Comparison of ENCODE assay signal across 2 cellular contexts in genomic region chr16:30926937-30927788, GRCh38.
TF ChIP-seq lines count a peak whose summit lies in the region.

No MANE protein-coding gene starts in this region.

TF ChIP-seq in HEK293, 187 proteins besides CTCF, POLR2A, EP300 and RAD21:
- no peak for TF ChIP-seq ZNF654 (tag by site-specific recombination; IDR thresholded peaks at IDR 0.05; ENCODE audit: low read depth)
- TF ChIP-seq ZNF37A (tag by site-specific recombination; IDR thresholded peaks at IDR 0.05), result no peak
- TF ChIP-seq IKZF3 (tag by site-specific recombination; IDR thresholded peaks at IDR 0.05), result peak; percentile 22; the same call in 1 of the 2 replicates
- TF ChIP-seq ZBTB8A (tag by site-specific recombination; IDR thresholded peaks at IDR 0.05), result 0 out of 2 replicates have a peak, but pooled peaks have one; percentile 12
- no peak for TF ChIP-seq ZNF266 (tag by site-specific recombination; IDR thresholded peaks at IDR 0.05; ENCODE audit: low read depth)
- TF ChIP-seq ZNF324 (tag by site-specific recombination; IDR thresholded peaks at IDR 0.05), result no peak
- TF ChIP-seq, protein P1, sequence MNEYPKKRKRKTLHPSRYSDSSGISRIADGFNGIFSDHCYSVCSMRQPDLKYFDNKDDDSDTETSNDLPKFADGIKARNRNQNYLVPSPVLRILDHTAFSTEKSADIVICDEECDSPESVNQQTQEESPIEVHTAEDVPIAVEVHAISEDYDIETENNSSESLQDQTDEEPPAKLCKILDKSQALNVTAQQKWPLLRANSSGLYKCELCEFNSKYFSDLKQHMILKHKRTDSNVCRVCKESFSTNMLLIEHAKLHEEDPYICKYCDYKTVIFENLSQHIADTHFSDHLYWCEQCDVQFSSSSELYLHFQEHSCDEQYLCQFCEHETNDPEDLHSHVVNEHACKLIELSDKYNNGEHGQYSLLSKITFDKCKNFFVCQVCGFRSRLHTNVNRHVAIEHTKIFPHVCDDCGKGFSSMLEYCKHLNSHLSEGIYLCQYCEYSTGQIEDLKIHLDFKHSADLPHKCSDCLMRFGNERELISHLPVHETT (tag by site-specific recombination; IDR thresholded peaks at IDR 0.05), result no peak
- TF ChIP-seq ZNF664 (tag by site-specific recombination; IDR thresholded peaks at IDR 0.05), result peak; percentile 65; the same call in 1 of the 2 replicates
- TF ChIP-seq SETDB1 (IDR thresholded peaks at IDR 0.05; ENCODE audit: insufficient read length, low read length), result no peak
- TF ChIP-seq ZNF76 (tag by site-specific recombination; IDR thresholded peaks at IDR 0.05; ENCODE audit: borderline replicate concordance, low read depth), result no peak
- TF ChIP-seq ZNF121 (tag by site-specific recombination; IDR thresholded peaks at IDR 0.05), result no peak
- no peak for TF ChIP-seq ZNF311 (tag by site-specific recombination; IDR thresholded peaks at IDR 0.05; ENCODE audit: borderline replicate concordance)
- TF ChIP-seq ZNF791 (tag by site-specific recombination; IDR thresholded peaks at IDR 0.05), result no peak
- TF ChIP-seq GLIS2 (tag by site-specific recombination; IDR thresholded peaks at IDR 0.05), result 0 out of 2 replicates have a peak, but pooled peaks have one; percentile 14

TF ChIP-seq in K562, 482 proteins besides CTCF, POLR2A, EP300 and RAD21:
- TF ChIP-seq HMG20B (CRISPR knock-in tag; IDR thresholded peaks at IDR 0.05), result no peak
- TF ChIP-seq, protein P2, sequence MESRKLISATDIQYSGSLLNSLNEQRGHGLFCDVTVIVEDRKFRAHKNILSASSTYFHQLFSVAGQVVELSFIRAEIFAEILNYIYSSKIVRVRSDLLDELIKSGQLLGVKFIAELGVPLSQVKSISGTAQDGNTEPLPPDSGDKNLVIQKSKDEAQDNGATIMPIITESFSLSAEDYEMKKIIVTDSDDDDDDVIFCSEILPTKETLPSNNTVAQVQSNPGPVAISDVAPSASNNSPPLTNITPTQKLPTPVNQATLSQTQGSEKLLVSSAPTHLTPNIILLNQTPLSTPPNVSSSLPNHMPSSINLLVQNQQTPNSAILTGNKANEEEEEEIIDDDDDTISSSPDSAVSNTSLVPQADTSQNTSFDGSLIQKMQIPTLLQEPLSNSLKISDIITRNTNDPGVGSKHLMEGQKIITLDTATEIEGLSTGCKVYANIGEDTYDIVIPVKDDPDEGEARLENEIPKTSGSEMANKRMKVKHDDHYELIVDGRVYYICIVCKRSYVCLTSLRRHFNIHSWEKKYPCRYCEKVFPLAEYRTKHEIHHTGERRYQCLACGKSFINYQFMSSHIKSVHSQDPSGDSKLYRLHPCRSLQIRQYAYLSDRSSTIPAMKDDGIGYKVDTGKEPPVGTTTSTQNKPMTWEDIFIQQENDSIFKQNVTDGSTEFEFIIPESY (CRISPR knock-in tag; IDR thresholded peaks at IDR 0.05), result peak; percentile 82; the same call in 1 of the 2 replicates
- TF ChIP-seq ESRRA (IDR thresholded peaks at IDR 0.05; ENCODE audit: borderline replicate concordance, low read depth), result peak; percentile 69
